8 cellular contexts compared by ENCODE assay signal in the genomic region with DNA sequence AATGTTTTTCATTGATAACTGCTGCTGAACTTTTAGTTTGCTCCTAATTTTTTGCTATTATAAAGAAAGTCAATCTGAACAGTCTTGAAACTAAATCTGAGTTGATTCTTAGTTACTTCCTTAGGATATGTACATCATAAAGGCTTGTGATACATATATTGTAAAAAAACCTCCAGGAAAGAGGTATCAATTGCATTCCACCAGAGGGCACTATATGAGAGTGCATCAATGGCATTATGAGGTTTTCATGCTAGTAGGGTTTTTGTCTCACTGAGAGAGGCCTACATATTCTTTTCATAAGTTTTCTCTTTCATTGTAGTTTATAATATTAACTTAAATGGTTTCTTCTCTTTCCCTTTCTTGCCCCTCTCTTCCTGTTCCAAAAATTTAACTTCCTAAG. TPM values are rescaled to one million over a fixed set of nuclear protein-coding genes. Genes with fewer than 3 reads are reported as not detected.
DNase-seq lines count a peak whose midpoint lies in the region; FAIRE-seq and TF ChIP-seq lines count a peak whose summit lies in the region.

No MANE protein-coding gene starts in this region.

- TF ChIP-seq CTCF in DOHH2 (IDR thresholded peaks at IDR 0.05; ENCODE audit: low read depth, low read length, poor library complexity, severe bottlenecking) (peak; percentile 50), SU-DHL-6 (IDR thresholded peaks at IDR 0.05; ENCODE audit: insufficient read depth, low read length, poor library complexity, severe bottlenecking) (peak; percentile 34), tibial nerve (IDR thresholded peaks at IDR 0.05) (peak in 2 of 5 experiments; percentile 14 to 31)

- H3K9me2 ChIP-seq in DOHH2 (replicated peaks; ENCODE audit: control insufficient read depth, low read length) = no peaks in the 10 kb centered on the region
- H3K9me2 ChIP-seq in SU-DHL-6 (replicated peaks; ENCODE audit: insufficient read depth, low read length) = no peaks in the 10 kb centered on the region

- H3K36me3 ChIP-seq in DOHH2 (ENCODE audit: control insufficient read depth, low read length) (peaks cover 50% of the 10 kb centered on the region), SU-DHL-6 (ENCODE audit: low read length) (no peaks in the 10 kb centered on the region), MG63 (peaks cover 65% of the 10 kb centered on the region), tibial nerve (peaks cover 0 to 69% (median 0%) of the 10 kb centered on the region in 3 donors)

- H3K79me2 ChIP-seq in DOHH2 (ENCODE audit: control insufficient read depth, low read length) = no peaks in the 10 kb centered on the region
- H3K79me2 ChIP-seq in SU-DHL-6 (ENCODE audit: insufficient read depth, low read length) = no peaks in the 10 kb centered on the region

- no peaks in the 10 kb centered on the region for H3K4me1 ChIP-seq in DOHH2 (ENCODE audit: control insufficient read depth, low read length)
- no peaks in the 10 kb centered on the region for H3K4me1 ChIP-seq in tibial nerve

- no peaks in the 10 kb centered on the region for H4K20me1 ChIP-seq in DOHH2 (ENCODE audit: control insufficient read depth, insufficient read depth, low read depth, low read length)
- no peaks in the 10 kb centered on the region for H4K20me1 ChIP-seq in SU-DHL-6 (ENCODE audit: low read depth, low read length)

- H3K9ac ChIP-seq in SU-DHL-6 (ENCODE audit: low read length) = no peak overlapping the region

- FAIRE-seq in RCC 7860 (lab: Jason Lieb, UNC) = no peak

- CTCF ChIA-PET in HEK293T (lab: Yijun Ruan, JAX) = no interaction called here

- TF ChIP-seq EP300 in tibial nerve (IDR thresholded peaks at IDR 0.05) = no peak

- H3F3A ChIP-seq in DOHH2 (ENCODE audit: control insufficient read depth, insufficient read depth) (no peaks in the 10 kb centered on the region), SU-DHL-6 (ENCODE audit: insufficient read depth) (no peaks in the 10 kb centered on the region)

- H3K4me3 ChIP-seq in DOHH2 (ENCODE audit: low read length) (no peak overlapping the region), SU-DHL-6 (ENCODE audit: insufficient read depth, low read length, poor library complexity, severe bottlenecking) (no peak overlapping the region), MG63 (no peak overlapping the region), tibial nerve (no peak overlapping the region)

- H3K27ac ChIP-seq in DOHH2 (ENCODE audit: low read depth, low read length) (no peak overlapping the region), SU-DHL-6 (ENCODE audit: low read depth, low read length) (no peak overlapping the region), tibial nerve (no peak overlapping the region)

- H3K4me2 ChIP-seq in DOHH2 (ENCODE audit: low read length) (no peak overlapping the region), SU-DHL-6 (ENCODE audit: low read depth, low read length, poor library complexity, severe bottlenecking) (no peak overlapping the region)

- DNase-seq in HEK293T (ENCODE audit: extremely low spot score) = peak; percentile 33
- DNase-seq in iris pigment epithelial cell (ENCODE audit: low read depth) = peak; percentile 31
- DNase-seq in RCC 7860 (ENCODE audit: low spot score) = no peak
- DNase-seq in MG63 = no peak
- DNase-seq in activated CD4-positive, alpha-beta T cell treated with anti-CD3 and anti-CD28 coated beads, Interleukin-2, amount 50 U/mL, for 48 hours = no peak
- DNase-seq in tibial nerve (ENCODE audit: low spot score in 2 of 2) = no peak

- H3K9me3 ChIP-seq in DOHH2 (ENCODE audit: control insufficient read depth, insufficient read depth, low read length) = no peaks in the 10 kb centered on the region
- no peaks in the 10 kb centered on the region for H3K9me3 ChIP-seq in SU-DHL-6 (ENCODE audit: insufficient read depth, low read length)
- H3K9me3 ChIP-seq in MG63 = peaks cover 5% of the 10 kb centered on the region; the same call in 1 of the 2 replicates
- no peaks in the 10 kb centered on the region for H3K9me3 ChIP-seq in tibial nerve

- no peak for TF ChIP-seq POLR2A in tibial nerve (IDR thresholded peaks at IDR 0.05)

- POLR2A ChIA-PET in HEK293T (lab: Yijun Ruan, JAX) = no interaction called here

- no peak overlapping the region for H2AFZ ChIP-seq in SU-DHL-6 (ENCODE audit: low read depth, low read length, severe bottlenecking)

- H3K27me3 ChIP-seq in DOHH2 (ENCODE audit: control insufficient read depth, low read length) (no peaks in the 10 kb centered on the region), SU-DHL-6 (ENCODE audit: low read length) (no peaks in the 10 kb centered on the region), MG63 (no peaks in the 10 kb centered on the region), tibial nerve (no peaks in the 10 kb centered on the region)

TF ChIP-seq in HEK293T, 16 proteins besides CTCF, POLR2A, EP300 and RAD21:
- TF ChIP-seq LEF1 (IDR thresholded peaks at IDR 0.05; ENCODE audit: borderline replicate concordance) = no peak
- TF ChIP-seq ARNT (IDR thresholded peaks at IDR 0.05) = no peak
- TF ChIP-seq CTBP1 (IDR thresholded peaks at IDR 0.05; ENCODE audit: borderline replicate concordance) = no peak
- no peak for TF ChIP-seq HDGF (IDR thresholded peaks at IDR 0.05; ENCODE audit: borderline replicate concordance)
- TF ChIP-seq TARDBP (IDR thresholded peaks at IDR 0.05) = no peak
- no peak for TF ChIP-seq FOXA1 (IDR thresholded peaks at IDR 0.05)
- TF ChIP-seq ELF4 (IDR thresholded peaks at IDR 0.05) = no peak
TF ChIP-seq in HEK293T: peak in this region for 0.

RNA-seq across cellular contexts. Expression of a gene that starts 46.9 kb away (rescaled TPM):
- 7.3 and 18.3 TPM in 2 replicates for total RNA-seq in MG63 (2014; rRNA removed; shearing (Covaris generic); ENCODE audit: low replicate concordance)
- 10 to 100 TPM; 30.4 to 37.9 (median 33.5) TPM for total RNA-seq in tibial nerve

Comparison
In these comparisons a context has a peak if more than half of its experiments do, and no peak if none do; other contexts are left out.
1. DNase-seq: peak in HEK293T (single experiment) and iris pigment epithelial cell (single experiment); none in RCC 7860 (single experiment), MG63 (single experiment), activated CD4-positive, alpha-beta T cell treated with anti-CD3 and anti-CD28 coated beads, Interleukin-2, amount 50 U/mL, for 48 hours (0 of 2) and tibial nerve (0 of 2).